Comparison of ENCODE assay signal across 17 cellular contexts in the genomic region with DNA sequence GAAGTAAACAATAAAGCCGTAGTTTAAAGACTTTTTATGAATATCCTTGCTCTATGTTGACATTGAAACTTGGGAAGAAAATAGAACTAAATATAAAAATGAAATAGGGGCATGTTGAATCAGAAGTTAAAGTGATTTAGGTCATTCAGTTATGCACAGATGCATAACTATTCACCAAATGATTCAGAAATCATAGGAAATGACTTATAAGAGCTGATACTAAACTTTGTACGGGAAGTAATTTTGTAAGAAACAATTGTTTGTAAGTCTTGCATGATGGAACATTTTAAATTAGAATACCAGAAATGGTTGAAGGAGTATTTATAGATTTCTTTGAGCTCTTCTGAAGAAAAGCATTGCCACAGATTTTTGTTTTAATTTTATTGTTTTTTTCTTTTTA.
DNase-seq lines count a peak whose midpoint lies in the region; ATAC-seq, FAIRE-seq and TF ChIP-seq lines count a peak whose summit lies in the region.
"Had no signal": no experiment of that assay in that cellular context is flagged by ENCODE, and none has a peak within 500 bp of the region (broad histone marks: within the 10 kb centered on the region; RNA-seq: fewer than 3 reads in every experiment).

No MANE protein-coding gene starts in this region.

- no peaks in the 10 kb centered on the region for H4K20me1 ChIP-seq in SK-N-SH (ENCODE audit: insufficient read depth)
- no peaks in the 10 kb centered on the region for H4K20me1 ChIP-seq in endothelial cell of umbilical vein (replicated peaks; ENCODE audit: control insufficient read depth, extremely low read depth, insufficient read depth, low read length)

- H2AFZ ChIP-seq in SK-N-SH (ENCODE audit: low read depth) (peak overlapping the region; percentile 26; the same call in 1 of the 2 replicates), endothelial cell of umbilical vein (ENCODE audit: low read depth, low read length) (no peak overlapping the region)

- H3K4me1 Mint-ChIP-seq in CD14-positive monocyte = no peaks in the 10 kb centered on the region
- H3K4me1 Mint-ChIP-seq: CD8-positive, alpha-beta memory T cell; H9 had no signal

- H3K9me3 Mint-ChIP-seq in CD14-positive monocyte = peaks cover 0 to 7% (median 0%) of the 10 kb centered on the region in 7 donors
- H3K9me3 Mint-ChIP-seq: H9 had no signal

- DNase-seq in SK-N-SH (no peak), endothelial cell of umbilical vein (ENCODE audit: low read depth, low spot score) (peak; percentile 62), fibroblast of the aortic adventitia (ENCODE audit: low read depth) (peak; percentile 45), SJCRH30 (no peak), CD14-positive monocyte (ENCODE audit: low spot score) (no peak)
- DNase-seq: Caco-2; CD8-positive, alpha-beta memory T cell; DND-41; GDM1; GOT3; H9 had no signal

- H3K4me1 ChIP-seq in SK-N-SH (ENCODE audit: control insufficient read depth in 1 of 2, insufficient read depth in 2 of 2, low read depth in 1 of 2, low read length in 1 of 2) (peaks cover 0 to 6% of the 10 kb centered on the region in 2 experiments; a peak in 1 of 4 replicates), endothelial cell of umbilical vein (ENCODE audit: control insufficient read depth, extremely low read depth, insufficient read depth, low read length) (peaks cover 45% of the 10 kb centered on the region), SJCRH30 (no peaks in the 10 kb centered on the region)
- H3K4me1 ChIP-seq: Caco-2 had no signal

- H3K4me3 ChIP-seq in SK-N-SH (ENCODE audit: low read depth in 2 of 2, low read length in 1 of 2) = no peak overlapping the region
- no peak overlapping the region for H3K4me3 ChIP-seq in endothelial cell of umbilical vein (replicated peaks in 1 of 3; ENCODE audit: insufficient read depth in 1 of 3, low read depth in 1 of 3, low read length in 3 of 3)
- H3K4me3 ChIP-seq in fibroblast of the aortic adventitia (ENCODE audit: low read depth, low read length) = no peak overlapping the region
- H3K4me3 ChIP-seq in SJCRH30 = no peak overlapping the region

- H3K27me3 ChIP-seq in SK-N-SH (ENCODE audit: insufficient read depth) = no peaks in the 10 kb centered on the region
- no peaks in the 10 kb centered on the region for H3K27me3 ChIP-seq in endothelial cell of umbilical vein (ENCODE audit: control insufficient read depth in 2 of 2, insufficient read depth in 2 of 2, low read length in 2 of 2)
- H3K27me3 ChIP-seq in SJCRH30 = no peaks in the 10 kb centered on the region

- no peaks in the 10 kb centered on the region for H3F3A ChIP-seq in SK-N-SH (replicated peaks; ENCODE audit: insufficient read depth)

- TF ChIP-seq POLR2A in endothelial cell of umbilical vein (IDR thresholded peaks at IDR 0.05; ENCODE audit: low read depth, low read length) = no peak

- no TSS peak for BruUV-seq in endothelial cell of umbilical vein (replicated peaks; lab: Mats Ljungman, UMichigan)

- no peaks in the 10 kb centered on the region for H3K9me1 ChIP-seq in endothelial cell of umbilical vein (replicated peaks; ENCODE audit: control insufficient read depth, extremely low read depth, insufficient read depth, low read length)

- no peaks in the 10 kb centered on the region for H3K36me3 ChIP-seq in SK-N-SH (replicated peaks in 1 of 2; ENCODE audit: control insufficient read depth in 1 of 2, insufficient read depth in 2 of 2, low read length in 1 of 2)
- H3K36me3 ChIP-seq in endothelial cell of umbilical vein (ENCODE audit: control insufficient read depth in 2 of 2, extremely low read depth in 1 of 2, insufficient read depth in 2 of 2, low read length in 2 of 2) = no peaks in the 10 kb centered on the region
- H3K36me3 ChIP-seq in SJCRH30 = no peaks in the 10 kb centered on the region

- H3K9me2 ChIP-seq in SK-N-SH = no peaks in the 10 kb centered on the region

- WGBS in SK-N-SH (ENCODE audit: low lambda C conversion rate) = 28% methylated on average over 2 of the region's 2 CpGs

- TF ChIP-seq CTCF in SK-N-SH (IDR thresholded peaks at IDR 0.05) (no peak), endothelial cell of umbilical vein (IDR thresholded peaks at IDR 0.05; ENCODE audit: extremely low read depth in 1 of 2, insufficient read depth in 1 of 2, low read depth in 1 of 2, low read length in 2 of 2) (no peak), fibroblast of the aortic adventitia (IDR thresholded peaks at IDR 0.05; ENCODE audit: insufficient read depth, low read length) (no peak), CD14-positive monocyte (IDR thresholded peaks at IDR 0.05) (no peak)

- intact Hi-C loops in endothelial cell of umbilical vein (cut with micrococcal nuclease) = no loop called here
- intact Hi-C loops in CD14-positive monocyte (cut with micrococcal nuclease) = no loop called here

- no peaks in the 10 kb centered on the region for H3K79me2 ChIP-seq in SK-N-SH (ENCODE audit: insufficient read depth)
- H3K79me2 ChIP-seq in endothelial cell of umbilical vein (ENCODE audit: control insufficient read depth, insufficient read depth, low read length) = no peaks in the 10 kb centered on the region

- TF ChIP-seq RAD21 in SK-N-SH (IDR thresholded peaks at IDR 0.05; ENCODE audit: low read length) = no peak

- CTCF ChIA-PET in SK-N-SH (lab: Yijun Ruan, JAX) = interaction anchor here (1.3 kb wide), 1 partner anchor 16 kb away, joined by 3 read pairs; no protein-coding TSS in a partner anchor
- CTCF ChIA-PET in endothelial cell of umbilical vein (lab: Charles Lee) = interaction anchor here (0.7 kb wide), 1 partner anchor 8 kb away, joined by 3 read pairs; no protein-coding TSS in a partner anchor

- no peak for TF ChIP-seq EP300 in SK-N-SH (IDR thresholded peaks at IDR 0.05; ENCODE audit: borderline replicate concordance in 1 of 2, low read depth in 1 of 2, low read length in 1 of 2)

- POLR2A ChIA-PET in SK-N-SH (lab: Yijun Ruan, JAX) (no interaction called here), endothelial cell of umbilical vein (lab: Charles Lee) (no interaction called here)

- no peak overlapping the region for H3K27ac Mint-ChIP-seq in CD14-positive monocyte
- H3K27ac Mint-ChIP-seq: CD8-positive, alpha-beta memory T cell; H9 had no signal

- no peak overlapping the region for H3K4me2 ChIP-seq in SK-N-SH
- H3K4me2 ChIP-seq in endothelial cell of umbilical vein (ENCODE audit: insufficient read depth, low read length) = peak overlapping the region; percentile 43

- ATAC-seq in SK-N-SH treated with all-trans-retinoic acid at 6 μM for 48 hours = no peak
- no peak for ATAC-seq in GM19023 (IDR thresholded peaks at IDR 0.05; ENCODE audit: unreplicated experiment)
- ATAC-seq: HepG2 had no signal

- H3K27ac ChIP-seq in SK-N-SH (ENCODE audit: low read depth in 2 of 2, low read length in 1 of 2) = no peak overlapping the region
- peak overlapping the region; percentile 55 for H3K27ac ChIP-seq in endothelial cell of umbilical vein (ENCODE audit: insufficient read depth, low read depth, low read length)
- H3K27ac ChIP-seq in SJCRH30 = no peak overlapping the region
- H3K27ac ChIP-seq: 22Rv1 had no signal

- H3K9me3 ChIP-seq in SK-N-SH (no peaks in the 10 kb centered on the region), endothelial cell of umbilical vein (replicated peaks; ENCODE audit: control insufficient read depth, insufficient read depth, low read length) (no peaks in the 10 kb centered on the region), SJCRH30 (replicated peaks) (no peaks in the 10 kb centered on the region)
- H3K9me3 ChIP-seq: Caco-2 had no signal

- no peaks in the 10 kb centered on the region for H3K27me3 Mint-ChIP-seq in CD14-positive monocyte (ENCODE audit: low read depth in 3 of 3)

- dilution Hi-C loops in endothelial cell of umbilical vein (cut with MboI; ENCODE audit: extremely low pct_ligation_motif_present, low sequenced_read_pairs) = no loop called here

- FAIRE-seq in endothelial cell of umbilical vein (lab: Jason Lieb, UNC) = peak; percentile 62
- FAIRE-seq: GM12892, GM19239, HepG2 had no signal

- H3K4me3 Mint-ChIP-seq in CD14-positive monocyte = no peak overlapping the region
- H3K4me3 Mint-ChIP-seq: CD8-positive, alpha-beta memory T cell; H9 had no signal

- H3K36me3 Mint-ChIP-seq in CD14-positive monocyte = no peaks in the 10 kb centered on the region
- H3K36me3 Mint-ChIP-seq: CD8-positive, alpha-beta memory T cell had no signal

- H3K9ac ChIP-seq in SK-N-SH (no peak overlapping the region), endothelial cell of umbilical vein (replicated peaks; ENCODE audit: extremely low read depth, insufficient read depth, low read length) (no peak overlapping the region)

TF ChIP-seq in SK-N-SH, 30 proteins besides CTCF, POLR2A, EP300 and RAD21 (continues in another document):
- TF ChIP-seq FOXM1 (IDR thresholded peaks at IDR 0.05; ENCODE audit: low read depth) (no peak), GABPA (IDR thresholded peaks at IDR 0.05; ENCODE audit: low read depth) (no peak), TEAD4 (IDR thresholded peaks at IDR 0.05; ENCODE audit: borderline replicate concordance, insufficient read depth) (no peak), RCOR1 (IDR thresholded peaks at IDR 0.05; ENCODE audit: low read length) (no peak), GATA2 (CRISPR knock-in tag; IDR thresholded peaks at IDR 0.05) (no peak), TAF1 (IDR thresholded peaks at IDR 0.05; ENCODE audit: borderline replicate concordance, low read depth, low read length) (no peak)

TF ChIP-seq in SK-N-SH treated with all-trans-retinoic acid at 6 μM for 48 hours, 23 proteins besides CTCF, POLR2A, EP300 and RAD21 (continues in another document):
- no peak for TF ChIP-seq TCF4 (CRISPR knock-in tag; IDR thresholded peaks at IDR 0.05; ENCODE audit: borderline replicate concordance)

TF ChIP-seq in endothelial cell of umbilical vein, 7 proteins besides CTCF, POLR2A, EP300 and RAD21:
- TF ChIP-seq JUN (IDR thresholded peaks at IDR 0.05; ENCODE audit: borderline replicate concordance, insufficient read depth, insufficient read length, low read depth) (peak; percentile 53), FOS (IDR thresholded peaks at IDR 0.05; ENCODE audit: borderline replicate concordance, insufficient read depth, low read length) (peak; percentile 84), EZH2 (IDR thresholded peaks at IDR 0.05; ENCODE audit: borderline replicate concordance, low read depth, low read length, severe bottlenecking) (no peak), GATA2 (IDR thresholded peaks at IDR 0.05; ENCODE audit: insufficient read depth, insufficient read length, low read depth, low read length) (peak; percentile 19)

Comparison
In these comparisons a context has a peak if more than half of its experiments do, and no peak if none do; other contexts are left out.
1. DNase-seq: peak in endothelial cell of umbilical vein (single experiment) and fibroblast of the aortic adventitia (single experiment); none in SK-N-SH (single experiment), SJCRH30 (0 of 2) and CD14-positive monocyte (single experiment).